Comparison of ENCODE assay signal across 21 cellular contexts in genomic region chr17:7468814-7469438, GRCh38. TPM values are rescaled to one million over a fixed set of nuclear protein-coding genes. Genes with fewer than 3 reads are reported as not detected.
DNase-seq lines count a peak whose midpoint lies in the region; ATAC-seq and TF ChIP-seq lines count a peak whose summit lies in the region.
"Had no signal": no experiment of that assay in that cellular context is flagged by ENCODE, and none has a peak within 500 bp of the region (broad histone marks: within the 10 kb centered on the region; RNA-seq: fewer than 3 reads in every experiment).

No MANE protein-coding gene starts in this region.

- no peak for ATAC-seq in WTC11
- ATAC-seq: A549, PC-3 had no signal

- H3K9me3 Mint-ChIP-seq in MCF 10A (ENCODE audit: unreplicated experiment) = no peaks in the 10 kb centered on the region
- H3K9me3 Mint-ChIP-seq in WTC11 = no peaks in the 10 kb centered on the region
- no peaks in the 10 kb centered on the region for H3K9me3 Mint-ChIP-seq in mesothelial cell of epicardium
- no peaks in the 10 kb centered on the region for H3K9me3 Mint-ChIP-seq in type B pancreatic cell

- H3K4me1 ChIP-seq in breast epithelium = no peaks in the 10 kb centered on the region

- no TSS peak for BruUV-seq in MCF 10A (replicated peaks; lab: Mats Ljungman, UMichigan)

- H3K27me3 Mint-ChIP-seq in MCF 10A (ENCODE audit: insufficient read depth, unreplicated experiment) (no peaks in the 10 kb centered on the region), WTC11 (ENCODE audit: low read depth) (no peaks in the 10 kb centered on the region), mesothelial cell of epicardium (ENCODE audit: low read depth) (no peaks in the 10 kb centered on the region), type B pancreatic cell (no peaks in the 10 kb centered on the region)

- no peak for TF ChIP-seq POLR2A in breast epithelium (IDR thresholded peaks at IDR 0.05)

- H3K27ac Mint-ChIP-seq in MCF 10A (ENCODE audit: low read depth, unreplicated experiment) = no peak overlapping the region
- H3K27ac Mint-ChIP-seq in WTC11 = peak overlapping the region; percentile 41
- H3K27ac Mint-ChIP-seq in mesothelial cell of epicardium = peak overlapping the region; percentile 34
- H3K27ac Mint-ChIP-seq in type B pancreatic cell = peak overlapping the region; percentile 39

- no peaks in the 10 kb centered on the region for H3K4me1 Mint-ChIP-seq in MCF 10A (ENCODE audit: insufficient read depth, unreplicated experiment)
- H3K4me1 Mint-ChIP-seq in WTC11 = 0 out of 2 replicates have a peak, but pooled peaks cover 6% of the 10 kb centered on the region
- peaks cover 9% of the 10 kb centered on the region for H3K4me1 Mint-ChIP-seq in mesothelial cell of epicardium
- H3K4me1 Mint-ChIP-seq in type B pancreatic cell (ENCODE audit: unreplicated experiment) = peaks cover 6% of the 10 kb centered on the region

- in situ Hi-C loops in G401 (cut with HindIII; ENCODE audit: low sequenced_read_pairs) = no loop called here

- TF ChIP-seq CTCF in breast epithelium (IDR thresholded peaks at IDR 0.05) (no peak), MCF 10A (IDR thresholded peaks at IDR 0.05; ENCODE audit: unreplicated experiment) (no peak), WTC11 (IDR thresholded peaks at IDR 0.05) (no peak), mesothelial cell of epicardium (IDR thresholded peaks at IDR 0.05; ENCODE audit: unreplicated experiment) (no peak), type B pancreatic cell (conservative IDR thresholded peaks at IDR 0.05) (no peak)

- CTCF ChIA-PET in MCF 10A (lab: Yijun Ruan, JAX) = no interaction called here
- CTCF ChIA-PET in WTC11 (lab: Charles Lee) = no interaction called here

- intact Hi-C loops in breast epithelium (cut with DNase I; ENCODE audit: low total_unique reads) (no loop called here), MCF 10A (cut with micrococcal nuclease) (no loop called here)

- peaks cover 40% of the 10 kb centered on the region for H3K36me3 Mint-ChIP-seq in MCF 10A (ENCODE audit: insufficient read depth, unreplicated experiment)
- no peaks in the 10 kb centered on the region for H3K36me3 Mint-ChIP-seq in WTC11
- H3K36me3 Mint-ChIP-seq in mesothelial cell of epicardium = peaks cover 11% of the 10 kb centered on the region
- H3K36me3 Mint-ChIP-seq in type B pancreatic cell = no peaks in the 10 kb centered on the region

- DNase-seq in breast epithelium (ENCODE audit: low spot score in 2 of 2) (no peak), MCF 10A (ENCODE audit: unreplicated experiment) (no peak), WTC11 (ENCODE audit: low spot score) (no peak), mesothelial cell of epicardium (ENCODE audit: low spot score in 2 of 2, unreplicated experiment in 2 of 2) (no peak), type B pancreatic cell (ENCODE audit: extremely low spot score, unreplicated experiment) (no peak), G401 (ENCODE audit: low spot score) (no peak), SW 1271 (lab: John Stamatoyannopoulos, UW) (no peak), HuH-7 (ENCODE audit: low spot score) (no peak)
- DNase-seq: C1 segment of cervical spinal cord, DND-41, GDM1, MG63, NCI-H1092, NCI-H146, NCI-H2081, NCI-H510A, NCI-H774, PC-3 had no signal

- no peaks in the 10 kb centered on the region for H3K27me3 ChIP-seq in breast epithelium
- H3K27me3 ChIP-seq: MG63 had no signal

- H3K36me3 ChIP-seq in breast epithelium = no peaks in the 10 kb centered on the region

- H3K4me3 Mint-ChIP-seq in MCF 10A (ENCODE audit: unreplicated experiment) (no peak overlapping the region), WTC11 (no peak overlapping the region), mesothelial cell of epicardium (no peak overlapping the region), type B pancreatic cell (no peak overlapping the region)

- no peaks in the 10 kb centered on the region for H3K9me3 ChIP-seq in breast epithelium
- H3K9me3 ChIP-seq: A549, MG63 had no signal

- POLR2A ChIA-PET in MCF 10A (lab: Yijun Ruan, JAX) = interaction anchor here (2.0 to 2.8 kb wide), 2 partner anchors 11 to 16 kb away, joined by 5 to 16 read pairs; partner anchors contain the start of genes POLR2A and ZBTB4
- POLR2A ChIA-PET in WTC11 (lab: Charles Lee) = no interaction called here

- no peak overlapping the region for H3K4me3 ChIP-seq in breast epithelium
- H3K4me3 ChIP-seq: A549, MG63 had no signal

- peak overlapping the region; percentile 4 to 10 for H3K27ac ChIP-seq in breast epithelium
- H3K27ac ChIP-seq: A549, KMS-11 had no signal

TF ChIP-seq in WTC11, 78 proteins besides CTCF, POLR2A, EP300 and RAD21:
- TF ChIP-seq ELF4 (CRISPR knock-in tag; IDR thresholded peaks at IDR 0.05; ENCODE audit: low read depth) (no peak), ZNF512 (CRISPR knock-in tag; IDR thresholded peaks at IDR 0.05; ENCODE audit: borderline replicate concordance) (no peak), NR3C1 (CRISPR knock-in tag; conservative IDR thresholded peaks at IDR 0.05; ENCODE audit: low read depth) (no peak), STAT6 (CRISPR knock-in tag; conservative IDR thresholded peaks at IDR 0.05; ENCODE audit: low read depth) (no peak)
TF ChIP-seq in WTC11: peak in this region for 0.

RNA-seq across cellular contexts. Expression of gene ZBTB4, which starts 10.5 kb away (rescaled TPM):
- total RNA-seq in breast epithelium (10 to 100 TPM; 34.4 to 46.9 (median 45.7) TPM), MCF 10A (2022) (26.3 and 29.1 TPM in 2 replicates), WTC11 (2021) (14.6 to 17.0 TPM (median 16.2 TPM) in 3 replicates), mesothelial cell of epicardium (36.4 to 40.1 TPM (median 39.7 TPM) in 3 replicates), type B pancreatic cell (ENCODE audit: low replicate concordance) (34.5 and 76.6 TPM in 2 replicates)
- 4.1 and 4.4 TPM in 2 replicates for total RNA-seq in G401 (2014; rRNA removed; shearing (Covaris generic))

RNA-seq across cellular contexts. Expression of gene SLC35G6, which starts 12.3 kb away (rescaled TPM):
- not detected for total RNA-seq in breast epithelium
- total RNA-seq in MCF 10A (2022) = not detected in 2 replicates
- total RNA-seq in WTC11 (2021) = 0.16 to 0.26 TPM (median 0.18 TPM) in 3 replicates
- total RNA-seq in mesothelial cell of epicardium = not detected in 3 replicates
- total RNA-seq in type B pancreatic cell (ENCODE audit: low replicate concordance) = not detected in 2 replicates
- not detected in 2 replicates for total RNA-seq in G401 (2014; rRNA removed; shearing (Covaris generic))
- total RNA-seq: H1, PC-3 had no signal

RNA-seq across cellular contexts. Expression of gene POLR2A, which starts 15.2 kb away (rescaled TPM):
- 100 to 1,000 TPM in 1 of 3 donors, 10 to 100 TPM in 2; 64.2 to 174 (median 88.7) TPM for total RNA-seq in breast epithelium
- total RNA-seq in MCF 10A (2022) = 89.6 and 107 TPM in 2 replicates
- 166 to 170 TPM (median 170 TPM) in 3 replicates for total RNA-seq in WTC11 (2021)
- 195 to 208 TPM (median 204 TPM) in 3 replicates for total RNA-seq in mesothelial cell of epicardium
- 175 and 244 TPM in 2 replicates for total RNA-seq in type B pancreatic cell (ENCODE audit: low replicate concordance)
- total RNA-seq in G401 (2014; rRNA removed; shearing (Covaris generic)) = 52.7 and 52.8 TPM in 2 replicates

RNA-seq across cellular contexts. Expression of gene CHRNB1, which starts 24.1 kb away (rescaled TPM):
- total RNA-seq in breast epithelium (10 to 100 TPM in 2 of 3 donors, 1 to 10 TPM in 1; 8.5 to 11.8 (median 11.7) TPM), MCF 10A (2022) (3.3 and 7.8 TPM in 2 replicates), WTC11 (2021) (16.0 to 21.5 TPM (median 20.8 TPM) in 3 replicates), mesothelial cell of epicardium (15.9 to 17.7 TPM (median 16.0 TPM) in 3 replicates), type B pancreatic cell (ENCODE audit: low replicate concordance) (16.4 and 51.1 TPM in 2 replicates)
- total RNA-seq in G401 (2014; rRNA removed; shearing (Covaris generic)) = 7.6 and 24.0 TPM in 2 replicates

RNA-seq across cellular contexts. Expression of gene FGF11, which starts 29.6 kb away (rescaled TPM):
- total RNA-seq in breast epithelium (1 to 10 TPM; 2.1 to 2.9 (median 2.9) TPM), MCF 10A (2022) (0.84 and 2.1 TPM in 2 replicates), WTC11 (2021) (19.8 to 29.1 TPM (median 28.0 TPM) in 3 replicates), mesothelial cell of epicardium (24.8 to 26.8 TPM (median 26.5 TPM) in 3 replicates), type B pancreatic cell (ENCODE audit: low replicate concordance) (21.8 and 76.0 TPM in 2 replicates)
- total RNA-seq in G401 (2014; rRNA removed; shearing (Covaris generic)) = 20.4 and 24.2 TPM in 2 replicates
